ENCODE assay signal across 20 cellular contexts in the genomic region with DNA sequence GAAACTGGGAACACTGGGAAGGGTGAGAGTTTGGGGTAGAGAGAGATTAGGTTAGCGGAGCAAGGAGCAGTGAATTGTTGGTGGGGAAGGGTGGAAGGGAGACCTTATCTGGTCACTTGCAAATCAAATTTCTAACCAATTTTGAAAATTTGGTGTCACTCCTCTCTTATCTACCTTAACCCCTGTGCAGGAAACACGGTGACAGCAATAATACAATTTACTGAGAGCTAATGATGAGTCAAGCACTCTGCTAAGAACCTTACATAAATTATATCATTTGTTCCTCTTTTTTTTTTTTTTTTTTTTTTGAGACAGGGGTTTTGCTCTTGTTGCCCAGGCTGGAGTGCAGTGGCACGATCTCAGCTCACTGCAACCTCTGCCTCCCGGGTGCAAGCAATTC.
"Had no signal": no experiment of that assay in that cellular context is flagged by ENCODE, and none has a peak within 500 bp of the region (broad histone marks: within the 10 kb centered on the region; RNA-seq: fewer than 3 reads in every experiment).

No MANE protein-coding gene starts in this region.

- H3K27me3 ChIP-seq: cardiac muscle cell, foreskin keratinocyte, suprapubic skin, transverse colon, vagina had no signal

- H3K27me3 Mint-ChIP-seq: activated naive CD8-positive, alpha-beta T cell; stimulated activated naive CD8-positive, alpha-beta T cell treated with anti-CD3 and anti-CD28 coated beads, Interleukin-15, Interleukin-2, amounts not matched to agents 100 ng/mL and 50 ng/mL, for 24 hours had no signal

- H3K27ac ChIP-seq: cardiac muscle cell, foreskin keratinocyte, skin epidermis, suprapubic skin, transverse colon, vagina had no signal

- H3K9me3 Mint-ChIP-seq: activated T-cell treated with anti-CD3 and anti-CD28 coated beads, Interleukin-2, amount 50 U/mL, for 72 hours; neural crest cell; stimulated activated naive CD8-positive, alpha-beta T cell treated with anti-CD3 and anti-CD28 coated beads, Interleukin-15, Interleukin-2, amounts not matched to agents 100 ng/mL and 50 ng/mL, for 24 hours had no signal

- H3K27ac Mint-ChIP-seq: activated naive CD8-positive, alpha-beta T cell; activated T-cell treated with anti-CD3 and anti-CD28 coated beads, Interleukin-2, amount 50 U/mL, for 72 hours; stimulated activated naive CD8-positive, alpha-beta T cell treated with anti-CD3 and anti-CD28 coated beads, Interleukin-15, Interleukin-2, amounts not matched to agents 100 ng/mL and 50 ng/mL, for 24 hours had no signal

- H3K4me1 ChIP-seq: transverse colon, vagina had no signal

- ATAC-seq: activated T-cell treated with anti-CD3 and anti-CD28 coated beads, Interleukin-2, amount 50 U/mL, for 72 hours; foreskin keratinocyte; left lobe of liver; right cardiac atrium had no signal

- H3K9me3 ChIP-seq: suprapubic skin, transverse colon, vagina had no signal

- DNase-seq: activated CD4-positive, alpha-beta T cell treated with anti-CD3 and anti-CD28 coated beads, Interleukin-2, amount 50 U/mL, for 1 hour; activated CD4-positive, CD25-positive, alpha-beta regulatory T cell treated with anti-CD3 and anti-CD28 coated beads, Interleukin-2, amount 50 U/mL, for 72 hours; activated effector memory CD4-positive, alpha-beta T cell treated with anti-CD3 and anti-CD28 coated beads, Interleukin-2, amount 50 U/mL, for 16 hours; activated T-cell treated with anti-CD3 and anti-CD28 coated beads, Interleukin-2, amount 50 U/mL, for 72 hours; amniotic stem cell; foreskin keratinocyte; head of caudate nucleus; kidney; right cardiac atrium; stimulated activated CD4-positive, alpha-beta T cell treated with anti-CD3 and anti-CD28 coated beads, Interleukin-2, amount 100 ng/mL, for 48 hours; T1000; transverse colon had no signal

- H3K36me3 ChIP-seq: suprapubic skin, transverse colon, vagina had no signal

- H3K4me3 Mint-ChIP-seq: activated naive CD8-positive, alpha-beta T cell; activated T-cell treated with anti-CD3 and anti-CD28 coated beads, Interleukin-2, amount 50 U/mL, for 72 hours; neural crest cell; stimulated activated naive CD8-positive, alpha-beta T cell treated with anti-CD3 and anti-CD28 coated beads, Interleukin-15, Interleukin-2, amounts not matched to agents 100 ng/mL and 50 ng/mL, for 24 hours had no signal

- H3K4me3 ChIP-seq: cardiac muscle cell, skin epidermis, suprapubic skin, transverse colon, vagina had no signal
